In genomic region chr17:36933174-36934143, GRCh38 we compare ENCODE assay signal across 11 cellular contexts. TPM values are rescaled to one million over a fixed set of nuclear protein-coding genes. Genes with fewer than 3 reads are reported as not detected.
A peak's percentile ranks its signal among the peaks of the same experiment; 100 is the strongest.
DNase-seq lines count a peak whose midpoint lies in the region; ATAC-seq and TF ChIP-seq lines count a peak whose summit lies in the region.
"Had no signal": no experiment of that assay in that cellular context is flagged by ENCODE, and none has a peak within 500 bp of the region (broad histone marks: within the 10 kb centered on the region; RNA-seq: fewer than 3 reads in every experiment).

No MANE protein-coding gene starts in this region.

- no peak overlapping the region for H3K27ac ChIP-seq in heart right ventricle
- H3K27ac ChIP-seq in mesenchymal stem cell (ENCODE audit: low read length, poor library complexity, severe bottlenecking) = no peak overlapping the region
- no peak overlapping the region for H3K27ac ChIP-seq in upper lobe of right lung

- H3K9me3 ChIP-seq in heart right ventricle (no peaks in the 10 kb centered on the region), mesenchymal stem cell (ENCODE audit: control insufficient read depth, low read length) (peaks cover 3% of the 10 kb centered on the region), upper lobe of right lung (no peaks in the 10 kb centered on the region)

- H4K91ac ChIP-seq in mesenchymal stem cell (ENCODE audit: low read length) = no peak overlapping the region

- H3K79me1 ChIP-seq in mesenchymal stem cell (replicated peaks; ENCODE audit: low read length, poor library complexity, severe bottlenecking) = no peaks in the 10 kb centered on the region

- no peak overlapping the region for H3K18ac ChIP-seq in mesenchymal stem cell (ENCODE audit: low read depth in 1 of 2, low read length in 2 of 2)

- H4K8ac ChIP-seq in mesenchymal stem cell (ENCODE audit: low read length) = peak overlapping the region; percentile 51

- no peak overlapping the region for H3K4ac ChIP-seq in mesenchymal stem cell (ENCODE audit: low read depth in 1 of 2, low read length in 2 of 2)

- no peak overlapping the region for H2AFZ ChIP-seq in mesenchymal stem cell (ENCODE audit: low read depth, low read length)

- H3K36me3 ChIP-seq in heart right ventricle (no peaks in the 10 kb centered on the region), mesenchymal stem cell (ENCODE audit: control insufficient read depth in 1 of 2, insufficient read depth in 2 of 2, low read depth in 1 of 2, low read length in 2 of 2) (no peaks in the 10 kb centered on the region), upper lobe of right lung (no peaks in the 10 kb centered on the region)

- H2BK15ac ChIP-seq in mesenchymal stem cell (ENCODE audit: low read depth, poor library complexity, severe bottlenecking) = no peak overlapping the region

- DNase-seq in cardiac septum (ENCODE audit: low spot score) (peak; percentile 31), heart right ventricle (no peak), astrocyte of the hippocampus (ENCODE audit: low read depth, low spot score) (peak; percentile 16), mesenchymal stem cell (no peak), upper lobe of right lung (peak; percentile 56), NCI-H2029 (lab: John Stamatoyannopoulos, UW) (no peak)
- DNase-seq: effector CD8-positive, alpha-beta T cell; stimulated activated CD4-positive, alpha-beta T cell treated with anti-CD3 and anti-CD28 coated beads, Interleukin-4, amount 100 ng/mL, for 4 hours had no signal

- no peak for ATAC-seq in heart right ventricle
- ATAC-seq in upper lobe of right lung = peak; percentile 6
- no peak for ATAC-seq in HG03280 (IDR thresholded peaks at IDR 0.05; ENCODE audit: unreplicated experiment)
- ATAC-seq in HG03175 (IDR thresholded peaks at IDR 0.05; ENCODE audit: unreplicated experiment) = no peak

- H3K23ac ChIP-seq in mesenchymal stem cell (ENCODE audit: low read length in 2 of 2) = peak overlapping the region in 1 of 2 experiments; percentile 49

- no peak overlapping the region for H3K14ac ChIP-seq in mesenchymal stem cell (ENCODE audit: low read length in 2 of 2)

- no peak overlapping the region for H2AK5ac ChIP-seq in mesenchymal stem cell (ENCODE audit: low read length, severe bottlenecking)

- peak overlapping the region; percentile 10 for H3K4me2 ChIP-seq in mesenchymal stem cell (ENCODE audit: low read length, poor library complexity, severe bottlenecking)

- WGBS in heart right ventricle, 2 donors = 4 to 7% methylated on average over 43 of the region's 43 CpGs
- WGBS in mesenchymal stem cell = 15% methylated on average over 43 of the region's 43 CpGs

- no peak overlapping the region for H2BK12ac ChIP-seq in mesenchymal stem cell (ENCODE audit: low read length in 2 of 2)

- H3K9ac ChIP-seq in mesenchymal stem cell (ENCODE audit: low read length) = no peak overlapping the region

- no peak overlapping the region for H2BK120ac ChIP-seq in mesenchymal stem cell (ENCODE audit: low read depth, low read length)

- intact Hi-C loops in cardiac septum (cut with DNase I) = no loop called here
- intact Hi-C loops in heart right ventricle (cut with DNase I) = no loop called here
- intact Hi-C loops in upper lobe of right lung (cut with DNase I) = no loop called here

- no peak overlapping the region for H2BK5ac ChIP-seq in mesenchymal stem cell (ENCODE audit: low read depth, low read length, poor library complexity, severe bottlenecking)

- H3K4me3 ChIP-seq in heart right ventricle (peak overlapping the region in 5 of 10 donors; percentile 2 to 37 (median 32)), mesenchymal stem cell (ENCODE audit: insufficient read depth in 1 of 2, low read depth in 1 of 2, low read length in 2 of 2) (peak overlapping the region; percentile 14 to 24), upper lobe of right lung (no peak overlapping the region)

- H3K4me1 ChIP-seq in heart right ventricle = peaks cover 31 to 71% (median 69%) of the 10 kb centered on the region in 9 donors
- H3K4me1 ChIP-seq in mesenchymal stem cell (ENCODE audit: control insufficient read depth, insufficient read depth, low read depth, low read length) = peaks cover 58% of the 10 kb centered on the region
- H3K4me1 ChIP-seq in upper lobe of right lung = peaks cover 61% of the 10 kb centered on the region

- TF ChIP-seq CTCF in heart right ventricle (IDR thresholded peaks at IDR 0.05) = no peak
- TF ChIP-seq CTCF in upper lobe of right lung (IDR thresholded peaks at IDR 0.05) = no peak

- peaks cover 77 to 100% (median 100%) of the 10 kb centered on the region in 7 donors for H3K27me3 ChIP-seq in heart right ventricle
- peaks cover 95 to 99% of the 10 kb centered on the region in 2 experiments for H3K27me3 ChIP-seq in mesenchymal stem cell (ENCODE audit: control insufficient read depth in 1 of 2, insufficient read depth in 1 of 2, low read length in 2 of 2)
- peaks cover 100% of the 10 kb centered on the region for H3K27me3 ChIP-seq in upper lobe of right lung

RNA-seq across cellular contexts. Expression of gene LHX1, which starts 3.8 kb away (rescaled TPM):
- not detected for total RNA-seq in cardiac septum
- total RNA-seq in heart right ventricle = under 1 TPM in 1 of 10 donors, not detected in 9; 0.11 TPM
- polyA plus RNA-seq in heart right ventricle = not detected
- polyA plus RNA-seq in mesenchymal stem cell (2013, experiment 1 of 2) = not detected
- polyA plus RNA-seq in mesenchymal stem cell (2013, experiment 2 of 2) = not detected
- not detected for total RNA-seq in upper lobe of right lung
- total RNA-seq: lung microvascular endothelial cell had no signal

RNA-seq across cellular contexts. Expression of gene AATF, which starts 15.3 kb away (rescaled TPM):
- total RNA-seq in cardiac septum (32.7 TPM), heart right ventricle (10 to 100 TPM; 19.9 to 31.9 (median 26.0) TPM), upper lobe of right lung (42.8 TPM)
- 10 to 100 TPM; 23.0 to 35.5 TPM for polyA plus RNA-seq in heart right ventricle
- 57.8 TPM for polyA plus RNA-seq in mesenchymal stem cell (2013, experiment 1 of 2)
- 57.0 TPM for polyA plus RNA-seq in mesenchymal stem cell (2013, experiment 2 of 2)

Comparison
In these comparisons a context has a peak if more than half of its experiments do, and no peak if none do; other contexts are left out.
1. DNase-seq: peak in cardiac septum (single experiment), astrocyte of the hippocampus (single experiment) and upper lobe of right lung (single experiment); none in heart right ventricle (0 of 2), mesenchymal stem cell (single experiment) and NCI-H2029 (single experiment).